12 cellular contexts compared by ENCODE assay signal in the genomic region with DNA sequence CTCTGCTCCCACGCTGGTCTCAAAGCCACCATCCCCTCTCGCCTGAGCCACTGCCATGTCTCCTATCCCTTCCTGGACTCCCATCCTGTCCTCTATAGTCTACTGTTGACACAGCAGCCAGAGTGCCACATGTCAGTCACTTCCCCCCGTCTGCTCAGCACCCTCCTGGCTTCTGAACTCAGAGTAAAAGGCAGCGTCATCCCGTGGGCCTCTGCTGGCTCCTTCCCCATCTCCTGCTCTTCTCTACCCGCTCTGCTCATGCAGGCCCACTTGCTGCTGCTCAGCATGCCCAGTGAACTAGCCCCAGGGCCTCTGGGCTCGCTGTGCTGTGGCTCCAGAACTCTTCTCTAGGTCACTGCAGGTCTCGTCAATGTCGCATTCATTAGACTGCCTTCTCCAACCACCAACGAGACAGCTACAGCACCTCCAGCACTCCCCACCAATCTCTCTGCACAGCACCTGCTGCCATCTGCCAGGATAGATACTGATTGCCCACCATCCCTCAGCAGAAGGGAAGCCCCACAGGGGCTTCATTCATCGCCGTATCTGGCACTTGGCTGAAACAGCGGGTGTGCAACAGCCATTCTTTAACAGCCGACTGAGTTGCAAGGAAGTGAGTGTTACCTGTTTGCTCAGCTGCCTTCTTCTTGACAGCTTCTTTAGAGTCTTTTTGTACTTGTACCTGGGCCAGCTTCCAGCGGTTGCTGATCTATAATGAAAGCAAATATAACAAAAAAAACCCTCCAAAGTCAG. TPM values are rescaled to one million over a fixed set of nuclear protein-coding genes. Genes with fewer than 3 reads are reported as not detected.
DNase-seq lines count a peak whose midpoint lies in the region; ATAC-seq and TF ChIP-seq lines count a peak whose summit lies in the region.
"Had no signal": no experiment of that assay in that cellular context is flagged by ENCODE, and none has a peak within 500 bp of the region (broad histone marks: within the 10 kb centered on the region; RNA-seq: fewer than 3 reads in every experiment).

No MANE protein-coding gene starts in this region.

- ATAC-seq in activated CD4-positive, alpha-beta T cell treated with anti-CD3 and anti-CD28 coated beads for 36 hours, result no peak
- ATAC-seq in HG03460 (IDR thresholded peaks at IDR 0.05; ENCODE audit: unreplicated experiment) (no peak), HG03571 (IDR thresholded peaks at IDR 0.05; ENCODE audit: unreplicated experiment) (no peak)
- ATAC-seq: foreskin keratinocyte had no signal

- no peaks in the 10 kb centered on the region for H3K27me3 ChIP-seq in prostate gland (replicated peaks; ENCODE audit: insufficient read depth)
- H3K27me3 ChIP-seq: foreskin keratinocyte had no signal

- no peak overlapping the region for H3K27ac ChIP-seq in prostate gland
- H3K27ac ChIP-seq: foreskin keratinocyte had no signal

- POLR2A ChIA-PET in activated CD4-positive, alpha-beta T cell treated with anti-CD3 and anti-CD28 coated beads for 36 hours (lab: Charles Lee), result interaction anchor here (1.2 kb wide), 1 partner anchor 12 kb away, joined by 3 read pairs; a partner anchor contains a TSS

- H3K4me1 ChIP-seq in prostate gland (replicated peaks), result peaks cover 7% of the 10 kb centered on the region
- H3K4me1 ChIP-seq: foreskin keratinocyte had no signal

- peaks cover 9% of the 10 kb centered on the region for H3K4me1 Mint-ChIP-seq in activated CD4-positive, alpha-beta T cell treated with anti-CD3 and anti-CD28 coated beads for 36 hours
- H3K4me1 Mint-ChIP-seq in activated T-helper 1 cell treated with anti-CD3 and anti-CD28 coated beads, Interleukin-12 subunit alpha, Interleukin-12 subunit beta, Interleukin-2, Interleukin-4 antibody, amounts not matched to agents 30 ng/mL and 10 ng/mL and 1 ng/mL, durations not matched to agents 14 hours and 24 hours and 36 hours (ENCODE audit: low read depth), result no peaks in the 10 kb centered on the region

- intact Hi-C loops in activated CD4-positive, alpha-beta T cell treated with anti-CD3 and anti-CD28 coated beads for 36 hours (cut with DNase I, micrococcal nuclease), result no loop called here
- intact Hi-C loops in activated T-helper 1 cell treated with anti-CD3 and anti-CD28 coated beads, Interleukin-12 subunit alpha, Interleukin-12 subunit beta, Interleukin-2, Interleukin-4 antibody, amounts not matched to agents 30 ng/mL and 10 ng/mL and 1 ng/mL, durations not matched to agents 14 hours and 24 hours and 36 hours (cut with micrococcal nuclease), result loop anchor here (5.0 kb wide), 1 partner anchor 34 kb away; no protein-coding TSS in a partner anchor
- intact Hi-C loops in prostate gland (cut with DNase I), result no loop called here

- H3K36me3 ChIP-seq in prostate gland, result peaks cover 16 to 29% of the 10 kb centered on the region in 2 donors

- H3K4me3 ChIP-seq in prostate gland, result no peak overlapping the region

- CTCF ChIA-PET in activated CD4-positive, alpha-beta T cell treated with anti-CD3 and anti-CD28 coated beads for 36 hours (lab: Charles Lee), result interaction anchor here (1.1 to 2.8 kb wide), 3 partner anchors 12 to 34 kb away, joined by 3 to 14 read pairs (median 6); a partner anchor contains a TSS

- no peak for TF ChIP-seq CTCF in prostate gland (IDR thresholded peaks at IDR 0.05)

- no peaks in the 10 kb centered on the region for H3K27me3 Mint-ChIP-seq in activated CD4-positive, alpha-beta T cell treated with anti-CD3 and anti-CD28 coated beads for 36 hours
- H3K27me3 Mint-ChIP-seq in activated T-helper 1 cell treated with anti-CD3 and anti-CD28 coated beads, Interleukin-12 subunit alpha, Interleukin-12 subunit beta, Interleukin-2, Interleukin-4 antibody, amounts not matched to agents 30 ng/mL and 10 ng/mL and 1 ng/mL, durations not matched to agents 14 hours and 24 hours and 36 hours (ENCODE audit: insufficient read depth), result no peaks in the 10 kb centered on the region
- H3K27me3 Mint-ChIP-seq: dendritic cell treated with granulocyte-macrophage colony-stimulating factor and Interleukin-4, amounts not matched to agents 40 ng/mL and 50 ng/mL, for 4 days; type B pancreatic cell had no signal

- no peak for DNase-seq in activated CD4-positive, alpha-beta T cell treated with anti-CD3 and anti-CD28 coated beads for 36 hours
- no peak for DNase-seq in activated CD4-positive, alpha-beta T cell treated with anti-CD3 and anti-CD28 coated beads, Interleukin-2, amount 50 U/mL, for 1 hour
- DNase-seq in NCI-H2107 (lab: John Stamatoyannopoulos, UW) (peak; percentile 47), prostate gland (ENCODE audit: low spot score) (peak; percentile 46)
- DNase-seq in activated T-helper 1 cell treated with anti-CD3 and anti-CD28 coated beads, Interleukin-12 subunit alpha, Interleukin-12 subunit beta, Interleukin-2, Interleukin-4 antibody, amounts not matched to agents 30 ng/mL and 10 ng/mL and 1 ng/mL, durations not matched to agents 14 hours and 24 hours and 36 hours (ENCODE audit: low spot score), result no peak
- DNase-seq in stimulated activated CD4-positive, alpha-beta T cell treated with anti-CD3 and anti-CD28 coated beads, Interleukin-4, amount 100 ng/mL, for 24 hours, result no peak
- DNase-seq: activated gamma-delta T cell, foreskin keratinocyte had no signal

- peak overlapping the region; percentile 1 for H3K27ac Mint-ChIP-seq in activated CD4-positive, alpha-beta T cell treated with anti-CD3 and anti-CD28 coated beads for 36 hours
- H3K27ac Mint-ChIP-seq in activated T-helper 1 cell treated with anti-CD3 and anti-CD28 coated beads, Interleukin-12 subunit alpha, Interleukin-12 subunit beta, Interleukin-2, Interleukin-4 antibody, amounts not matched to agents 30 ng/mL and 10 ng/mL and 1 ng/mL, durations not matched to agents 14 hours and 24 hours and 36 hours, result peak overlapping the region; percentile 37
- H3K27ac Mint-ChIP-seq: dendritic cell treated with granulocyte-macrophage colony-stimulating factor and Interleukin-4, amounts not matched to agents 40 ng/mL and 50 ng/mL, for 4 days; type B pancreatic cell had no signal

- no peak overlapping the region for H3K4me3 Mint-ChIP-seq in activated CD4-positive, alpha-beta T cell treated with anti-CD3 and anti-CD28 coated beads for 36 hours
- no peak overlapping the region for H3K4me3 Mint-ChIP-seq in activated T-helper 1 cell treated with anti-CD3 and anti-CD28 coated beads, Interleukin-12 subunit alpha, Interleukin-12 subunit beta, Interleukin-2, Interleukin-4 antibody, amounts not matched to agents 30 ng/mL and 10 ng/mL and 1 ng/mL, durations not matched to agents 14 hours and 24 hours and 36 hours
- H3K4me3 Mint-ChIP-seq: dendritic cell treated with granulocyte-macrophage colony-stimulating factor and Interleukin-4, amounts not matched to agents 40 ng/mL and 50 ng/mL, for 4 days; type B pancreatic cell had no signal

- no peaks in the 10 kb centered on the region for H3K9me3 Mint-ChIP-seq in activated CD4-positive, alpha-beta T cell treated with anti-CD3 and anti-CD28 coated beads for 36 hours (ENCODE audit: low read depth)
- H3K9me3 Mint-ChIP-seq in activated T-helper 1 cell treated with anti-CD3 and anti-CD28 coated beads, Interleukin-12 subunit alpha, Interleukin-12 subunit beta, Interleukin-2, Interleukin-4 antibody, amounts not matched to agents 30 ng/mL and 10 ng/mL and 1 ng/mL, durations not matched to agents 14 hours and 24 hours and 36 hours, result no peaks in the 10 kb centered on the region
- H3K9me3 Mint-ChIP-seq: dendritic cell treated with granulocyte-macrophage colony-stimulating factor and Interleukin-4, amounts not matched to agents 40 ng/mL and 50 ng/mL, for 4 days; type B pancreatic cell had no signal

- no peak for TF ChIP-seq POLR2A in prostate gland (IDR thresholded peaks at IDR 0.05)

- H3K9me3 ChIP-seq in prostate gland, result no peaks in the 10 kb centered on the region

- 41% methylated on average over 15 of the region's 15 CpGs for WGBS in prostate gland

- peaks cover 62% of the 10 kb centered on the region for H3K36me3 Mint-ChIP-seq in activated CD4-positive, alpha-beta T cell treated with anti-CD3 and anti-CD28 coated beads for 36 hours (ENCODE audit: low read depth)
- peaks cover 51% of the 10 kb centered on the region for H3K36me3 Mint-ChIP-seq in activated T-helper 1 cell treated with anti-CD3 and anti-CD28 coated beads, Interleukin-12 subunit alpha, Interleukin-12 subunit beta, Interleukin-2, Interleukin-4 antibody, amounts not matched to agents 30 ng/mL and 10 ng/mL and 1 ng/mL, durations not matched to agents 14 hours and 24 hours and 36 hours (ENCODE audit: low read depth)

RNA-seq across cellular contexts. Expression of a gene that starts 11.8 kb away (rescaled TPM):
- total RNA-seq in activated CD4-positive, alpha-beta T cell treated with anti-CD3 and anti-CD28 coated beads for 36 hours, result 100 to 1,000 TPM; 180 to 242 TPM
- 306 and 332 TPM in 2 replicates for total RNA-seq in activated T-helper 1 cell treated with anti-CD3 and anti-CD28 coated beads, Interleukin-12 subunit alpha, Interleukin-12 subunit beta, Interleukin-2, Interleukin-4 antibody, amounts not matched to agents 30 ng/mL and 10 ng/mL and 1 ng/mL, durations not matched to agents 14 hours and 24 hours and 36 hours
- total RNA-seq in prostate gland, result 10 to 100 TPM; 39.3 to 89.2 TPM

RNA-seq across cellular contexts. Expression of a gene that starts 24.6 kb away (rescaled TPM):
- not detected for total RNA-seq in activated CD4-positive, alpha-beta T cell treated with anti-CD3 and anti-CD28 coated beads for 36 hours
- 0.15 and 0.57 TPM in 2 replicates for total RNA-seq in activated T-helper 1 cell treated with anti-CD3 and anti-CD28 coated beads, Interleukin-12 subunit alpha, Interleukin-12 subunit beta, Interleukin-2, Interleukin-4 antibody, amounts not matched to agents 30 ng/mL and 10 ng/mL and 1 ng/mL, durations not matched to agents 14 hours and 24 hours and 36 hours
- total RNA-seq in prostate gland, result not detected

RNA-seq across cellular contexts. Expression of a gene that starts 28.0 kb away (rescaled TPM):
- total RNA-seq in activated CD4-positive, alpha-beta T cell treated with anti-CD3 and anti-CD28 coated beads for 36 hours, result 10 to 100 TPM; 74.3 to 89.6 TPM
- 93.5 and 103 TPM in 2 replicates for total RNA-seq in activated T-helper 1 cell treated with anti-CD3 and anti-CD28 coated beads, Interleukin-12 subunit alpha, Interleukin-12 subunit beta, Interleukin-2, Interleukin-4 antibody, amounts not matched to agents 30 ng/mL and 10 ng/mL and 1 ng/mL, durations not matched to agents 14 hours and 24 hours and 36 hours
- total RNA-seq in prostate gland, result 10 to 100 TPM; 51.6 to 65.0 TPM

RNA-seq across cellular contexts. Expression of a gene that starts 59.2 kb away (rescaled TPM):
- total RNA-seq in activated CD4-positive, alpha-beta T cell treated with anti-CD3 and anti-CD28 coated beads for 36 hours, result 100 to 1,000 TPM; 180 to 190 TPM
- total RNA-seq in activated T-helper 1 cell treated with anti-CD3 and anti-CD28 coated beads, Interleukin-12 subunit alpha, Interleukin-12 subunit beta, Interleukin-2, Interleukin-4 antibody, amounts not matched to agents 30 ng/mL and 10 ng/mL and 1 ng/mL, durations not matched to agents 14 hours and 24 hours and 36 hours, result 197 TPM in 2 replicates
- 100 to 1,000 TPM in 1 of 2 donors, 10 to 100 TPM in 1; 93.7 to 151 TPM for total RNA-seq in prostate gland

Comparison
In these comparisons a context has a peak if more than half of its experiments do, and no peak if none do; other contexts are left out.
1. DNase-seq: peak in NCI-H2107 (single experiment) and prostate gland (single experiment); none in activated CD4-positive, alpha-beta T cell treated with anti-CD3 and anti-CD28 coated beads for 36 hours (single experiment), activated CD4-positive, alpha-beta T cell treated with anti-CD3 and anti-CD28 coated beads, Interleukin-2, amount 50 U/mL, for 1 hour (single experiment), activated T-helper 1 cell treated with anti-CD3 and anti-CD28 coated beads, Interleukin-12 subunit alpha, Interleukin-12 subunit beta, Interleukin-2, Interleukin-4 antibody, amounts not matched to agents 30 ng/mL and 10 ng/mL and 1 ng/mL, durations not matched to agents 14 hours and 24 hours and 36 hours (single experiment) and stimulated activated CD4-positive, alpha-beta T cell treated with anti-CD3 and anti-CD28 coated beads, Interleukin-4, amount 100 ng/mL, for 24 hours (single experiment).